Comparison of ENCODE assay signal across 8 cellular contexts in genomic region chr17:38341035-38341721, GRCh38. TPM values are rescaled to one million over a fixed set of nuclear protein-coding genes. Genes with fewer than 3 reads are reported as not detected.
DNase-seq lines count a peak whose midpoint lies in the region; ATAC-seq, FAIRE-seq and TF ChIP-seq lines count a peak whose summit lies in the region.

No MANE protein-coding gene starts in this region.

- H3K4me2 ChIP-seq in GM23338 = peak overlapping the region; percentile 57; the same call in 1 of the 2 replicates

- no peak overlapping the region for H3K4me3 ChIP-seq in GM23338
- H3K4me3 ChIP-seq in dorsolateral prefrontal cortex = peak overlapping the region in 31 of 59 donors; percentile 5 to 40 (median 19)
- H3K4me3 ChIP-seq in pancreas = no peak overlapping the region

- H3K27me3 ChIP-seq in GM23338 (ENCODE audit: insufficient read depth) = no peaks in the 10 kb centered on the region
- no peaks in the 10 kb centered on the region for H3K27me3 ChIP-seq in dorsolateral prefrontal cortex
- H3K27me3 ChIP-seq in pancreas = no peaks in the 10 kb centered on the region

- no peaks in the 10 kb centered on the region for H3K9me3 Mint-ChIP-seq in GM23338

- H3K36me3 ChIP-seq in GM23338 (ENCODE audit: insufficient read depth) (no peaks in the 10 kb centered on the region), pancreas (no peaks in the 10 kb centered on the region)

- no peaks in the 10 kb centered on the region for H3K36me3 Mint-ChIP-seq in GM23338 (ENCODE audit: low read depth)

- H3K27ac ChIP-seq in GM23338 (ENCODE audit: low read depth) = no peak overlapping the region
- peak overlapping the region in 58 of 59 donors; percentile 31 to 97 (median 86) for H3K27ac ChIP-seq in dorsolateral prefrontal cortex
- H3K27ac ChIP-seq in pancreas = no peak overlapping the region

- TF ChIP-seq CTCF in GM23338 (conservative IDR thresholded peaks at IDR 0.05; ENCODE audit: low read depth in 2 of 2) (no peak), dorsolateral prefrontal cortex (IDR thresholded peaks at IDR 0.05 in 54 of 56, conservative IDR thresholded peaks at IDR 0.05 in 2 of 56; ENCODE audit: low read depth in 1 of 56, partially characterized antibody in 56 of 56) (peak in 19 of 56 donors; percentile 4 to 39 (median 24)), pancreas (IDR thresholded peaks at IDR 0.05) (no peak)

- DNase-seq in GM23338 (ENCODE audit: low spot score) (peak; percentile 52), NCI-H2227 (lab: John Stamatoyannopoulos, UW; ENCODE audit: unreplicated experiment) (peak; percentile 82), dorsolateral prefrontal cortex (peak; percentile 63 to 88 (median 84)), pancreas (peak in 5 of 6 donors; percentile 46 to 92 (median 81)), T-helper 2 cell (no peak), NCI-H446 (lab: John Stamatoyannopoulos, UW) (no peak)

- peak; percentile 87 for ATAC-seq in GM23338
- peak; percentile 70 to 87 (median 77) for ATAC-seq in pancreas
- ATAC-seq in HG02852 (IDR thresholded peaks at IDR 0.05; ENCODE audit: unreplicated experiment) = no peak
- no peak for ATAC-seq in GM18520 (IDR thresholded peaks at IDR 0.05; ENCODE audit: unreplicated experiment)

- no peaks in the 10 kb centered on the region for H3F3A ChIP-seq in GM23338 (replicated peaks; ENCODE audit: low read depth)

- no peaks in the 10 kb centered on the region for H3K9me2 ChIP-seq in GM23338 (ENCODE audit: insufficient read depth)

- peaks cover 7% of the 10 kb centered on the region for H3K4me1 ChIP-seq in GM23338 (ENCODE audit: insufficient read depth)
- no peaks in the 10 kb centered on the region for H3K4me1 ChIP-seq in pancreas

- peak overlapping the region; percentile 86 for H2AFZ ChIP-seq in GM23338

- 48 to 52% methylated on average over 5 of the region's 5 CpGs for WGBS in pancreas, 2 donors

- no peak overlapping the region for H3K27ac Mint-ChIP-seq in GM23338

- intact Hi-C loops in dorsolateral prefrontal cortex (cut with DNase I) (loop anchor here in 1 of 2 donors (2.0 kb wide), 1 partner anchor 18 kb away; no protein-coding TSS in a partner anchor), pancreas (cut with DNase I) (loop anchor here in 1 of 3 donors (5.0 kb wide), 1 partner anchor 76 kb away; no protein-coding TSS in a partner anchor)

- H3K79me2 ChIP-seq in GM23338 (replicated peaks; ENCODE audit: insufficient read depth) = no peaks in the 10 kb centered on the region

- H3K9me3 ChIP-seq in pancreas = no peaks in the 10 kb centered on the region

- H3K4me1 Mint-ChIP-seq in GM23338 = peaks cover 20% of the 10 kb centered on the region

- FAIRE-seq in pancreas (lab: Jason Lieb, UNC) = no peak

- H3K27me3 Mint-ChIP-seq in GM23338 (ENCODE audit: insufficient read depth, low read depth, poor library complexity) = peaks cover 13% of the 10 kb centered on the region

- no peak overlapping the region for H3K4me3 Mint-ChIP-seq in GM23338

- no peaks in the 10 kb centered on the region for H4K20me1 ChIP-seq in GM23338 (replicated peaks; ENCODE audit: insufficient read depth)

TF ChIP-seq in GM23338, 12 proteins besides CTCF, POLR2A, EP300 and RAD21:
- TF ChIP-seq ETS1 (IDR thresholded peaks at IDR 0.05) = no peak
- TF ChIP-seq CREB1 (CRISPR knock-in tag; IDR thresholded peaks at IDR 0.05; ENCODE audit: low read depth) = no peak
- TF ChIP-seq EZH2 (IDR thresholded peaks at IDR 0.05; ENCODE audit: low read depth, unreplicated experiment) = no peak
- no peak for TF ChIP-seq ZNF462 (CRISPR knock-in tag; IDR thresholded peaks at IDR 0.05)
TF ChIP-seq in GM23338: peak in this region for 0.

RNA-seq across cellular contexts. Expression of gene GPR179, which starts 2.6 kb away (rescaled TPM):
- 0.03 and 0.04 TPM in 2 replicates for total RNA-seq in GM23338 (2014; rRNA removed; shearing (Covaris generic))
- polyA plus RNA-seq in GM23338 (2016; fragmentation: Nextera tagmentation; extraction: Ambion mirVana) = 0.03 TPM in 2 replicates
- 10 to 100 TPM in 66 of 120 experiments, 1 to 10 TPM in 54; 3.5 to 22.7 (median 10.9) TPM for total RNA-seq in dorsolateral prefrontal cortex
- under 1 TPM in 5 of 6 donors, not detected in 1; 0.05 to 0.61 (median 0.12) TPM for total RNA-seq in pancreas
- under 1 TPM; 0.34 to 0.45 TPM for polyA plus RNA-seq in pancreas

RNA-seq across cellular contexts. Expression of gene SOCS7, which starts 10.5 kb away (rescaled TPM):
- total RNA-seq in GM23338 (2014; rRNA removed; shearing (Covaris generic)) = 26.1 and 29.2 TPM in 2 replicates
- 5.0 and 5.1 TPM in 2 replicates for polyA plus RNA-seq in GM23338 (2016; fragmentation: Nextera tagmentation; extraction: Ambion mirVana)
- 10 to 100 TPM; 34.3 to 82.0 (median 51.3) TPM for total RNA-seq in dorsolateral prefrontal cortex
- total RNA-seq in pancreas = 10 to 100 TPM; 13.1 to 24.0 (median 18.6) TPM
- polyA plus RNA-seq in pancreas = 10 to 100 TPM in 1 of 2 donors, 1 to 10 TPM in 1; 5.5 to 10.7 TPM

RNA-seq across cellular contexts. Expression of gene MRPL45, which starts 44.2 kb away (rescaled TPM):
- total RNA-seq in GM23338 (2014; rRNA removed; shearing (Covaris generic)) = 63.9 and 65.7 TPM in 2 replicates
- polyA plus RNA-seq in GM23338 (2016; fragmentation: Nextera tagmentation; extraction: Ambion mirVana) (42.6 and 43.5 TPM in 2 replicates), pancreas (10 to 100 TPM in 1 of 2 donors, 1 to 10 TPM in 1; 9.2 to 21.1 TPM)
- total RNA-seq in dorsolateral prefrontal cortex (10 to 100 TPM; 14.5 to 30.6 (median 22.6) TPM), pancreas (10 to 100 TPM; 14.1 to 29.1 (median 19.5) TPM)

Comparison
In these comparisons a context has a peak if more than half of its experiments do, and no peak if none do; other contexts are left out.
1. ATAC-seq: peak in GM23338 (single experiment) and pancreas (4 of 4); none in HG02852 (single experiment) and GM18520 (single experiment).
2. DNase-seq: peak in GM23338 (single experiment), NCI-H2227 (single experiment), dorsolateral prefrontal cortex (10 of 10) and pancreas (5 of 6); none in T-helper 2 cell (0 of 5) and NCI-H446 (0 of 2).
3. H3K27ac ChIP-seq: peak in dorsolateral prefrontal cortex (58 of 59); none in GM23338 (single experiment) and pancreas (0 of 4).
4. H3K4me3 ChIP-seq: peak in dorsolateral prefrontal cortex (31 of 59); none in GM23338 (single experiment) and pancreas (0 of 4).